1 cellular context compared by ENCODE assay signal in genomic region chr12:75938189-75938588, GRCh38.
TF ChIP-seq lines count a peak whose summit lies in the region.

No MANE protein-coding gene starts in this region.

TF ChIP-seq in K562, 482 proteins besides CTCF, POLR2A, EP300 and RAD21 (continued from another document and continues in another):
- TF ChIP-seq ZFP91 (CRISPR knock-in tag; IDR thresholded peaks at IDR 0.05) (no peak), IRF2 (CRISPR knock-in tag; IDR thresholded peaks at IDR 0.05) (no peak), FUS (optimal IDR thresholded peaks at IDR 0.05; ENCODE audit: low read depth, low read length) (no peak), ZBTB2 (IDR thresholded peaks at IDR 0.05) (peak; percentile 70), ZNF384 (IDR thresholded peaks at IDR 0.05; ENCODE audit: low read depth, low read length) (no peak), ARID3A (IDR thresholded peaks at IDR 0.05; ENCODE audit: borderline replicate concordance, low read depth, low read length) (no peak), PRMT5 (CRISPR knock-in tag; IDR thresholded peaks at IDR 0.05) (no peak), ZNF277 (CRISPR knock-in tag; IDR thresholded peaks at IDR 0.05; ENCODE audit: borderline replicate concordance) (no peak), L3MBTL2 (IDR thresholded peaks at IDR 0.05) (no peak), MGA (IDR thresholded peaks at IDR 0.05) (peak; percentile 38; the same call in 1 of the 2 replicates), BMI1 (IDR thresholded peaks at IDR 0.05; ENCODE audit: low read length) (no peak), LCOR (CRISPR knock-in tag; IDR thresholded peaks at IDR 0.05) (no peak), JUN (IDR thresholded peaks at IDR 0.05; ENCODE audit: borderline replicate concordance, low read depth, low read length) (peak; percentile 44; the same call in 1 of the 2 replicates), JUN (CRISPR knock-in tag; IDR thresholded peaks at IDR 0.05; ENCODE audit: borderline replicate concordance) (no peak), SRSF9 (IDR thresholded peaks at IDR 0.05; ENCODE audit: borderline replicate concordance, low read depth, low read length) (no peak), TSC22D4 (tag; IDR thresholded peaks at IDR 0.05) (no peak), RFX5 (IDR thresholded peaks at IDR 0.05; ENCODE audit: low read depth, low read length) (no peak), RFX7 (CRISPR knock-in tag; IDR thresholded peaks at IDR 0.05) (no peak), PKNOX1 (IDR thresholded peaks at IDR 0.05) (peak; percentile 79), NELFE (IDR thresholded peaks at IDR 0.05; ENCODE audit: insufficient read depth, insufficient read length) (no peak), CBFA2T3 (IDR thresholded peaks at IDR 0.05) (peak; percentile 82), ZNF583 (CRISPR knock-in tag; IDR thresholded peaks at IDR 0.05) (no peak), NCOA1 (IDR thresholded peaks at IDR 0.05; ENCODE audit: low read depth) (peak; percentile 62; the same call in 1 of the 2 replicates), ATF2 (CRISPR knock-in tag; IDR thresholded peaks at IDR 0.05) (no peak), RNF2 (IDR thresholded peaks at IDR 0.05) (0 out of 2 replicates have a peak, but pooled peaks have one; percentile 37), PHB2 (IDR thresholded peaks at IDR 0.05; ENCODE audit: low read depth) (no peak), KLF13 (tag; IDR thresholded peaks at IDR 0.05; ENCODE audit: borderline replicate concordance, low read depth) (no peak), ZNF134 (CRISPR knock-in tag; conservative IDR thresholded peaks at IDR 0.05) (no peak), IRF9 (tag; IDR thresholded peaks at IDR 0.05) (no peak), KLF6 (CRISPR knock-in tag; IDR thresholded peaks at IDR 0.05; ENCODE audit: borderline replicate concordance) (no peak), CBX3 (IDR thresholded peaks at IDR 0.05; ENCODE audit: borderline replicate concordance in 1 of 2, low read length in 2 of 2) (no peak), ZNF165 (CRISPR knock-in tag; IDR thresholded peaks at IDR 0.05; ENCODE audit: borderline replicate concordance) (no peak), CBX1 (IDR thresholded peaks at IDR 0.05; ENCODE audit: low read depth) (no peak), ZNF280A (IDR thresholded peaks at IDR 0.05; ENCODE audit: low read depth, partially characterized antibody) (no peak)
